In the genomic region with DNA sequence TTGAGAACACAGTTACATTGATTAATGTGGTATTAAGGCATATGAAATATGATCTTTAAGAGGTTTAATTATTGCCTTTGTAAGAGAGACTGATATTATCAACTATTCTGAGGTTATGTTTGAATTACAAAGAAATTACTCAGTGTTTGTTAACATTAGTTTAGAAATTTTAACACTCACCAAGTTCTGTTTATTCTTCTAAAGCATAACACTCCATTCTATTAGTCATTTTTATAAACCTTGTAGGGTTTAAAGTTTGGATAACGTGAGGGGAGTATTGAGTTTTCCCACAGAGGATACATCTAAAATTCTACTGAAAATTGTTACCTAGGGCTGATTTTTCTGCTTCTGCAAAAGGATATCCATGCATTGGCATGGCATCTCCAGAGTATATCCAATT, we compare ENCODE assay signal across 9 cellular contexts. TPM values are rescaled to one million over a fixed set of nuclear protein-coding genes. Genes with fewer than 3 reads are reported as not detected.
"Had no signal": no experiment of that assay in that cellular context is flagged by ENCODE, and none has a peak within 500 bp of the region (broad histone marks: within the 10 kb centered on the region; RNA-seq: fewer than 3 reads in every experiment).

No MANE protein-coding gene starts in this region.

- H3K4me2 ChIP-seq: GM23338 had no signal

- H3K4me1 Mint-ChIP-seq: GM23338 had no signal

- ATAC-seq: GM23338, HepG2, K562 had no signal

- H2AFZ ChIP-seq: GM23338 had no signal

- H3K27ac Mint-ChIP-seq: GM23338, H9 had no signal

- H3K27ac ChIP-seq: HL-60 had no signal

- H3K4me3 ChIP-seq: GM23338, K562 had no signal

- FAIRE-seq: H1, H54, HepG2, K562 had no signal

- H3K4me3 Mint-ChIP-seq: GM23338, H9 had no signal

- H3K9me3 Mint-ChIP-seq: GM23338, H9 had no signal

- DNase-seq: H9, HCEC 1CT had no signal

RNA-seq across cellular contexts. Expression of a gene that starts 7.7 kb away (rescaled TPM):
- total RNA-seq: H1, H9, HepG2, HT1080 had no signal
- polyA plus RNA-seq: H1, HepG2 had no signal
